ENCODE assay signal across 8 cellular contexts in genomic region chr10:67884313-67884841, GRCh38. TPM values are rescaled to one million over a fixed set of nuclear protein-coding genes. Genes with fewer than 3 reads are reported as not detected.
DNase-seq lines count a peak whose midpoint lies in the region; ATAC-seq and TF ChIP-seq lines count a peak whose summit lies in the region.

SIRT1 (plus strand) TSS chr10:67884656; CDS start chr10:67884722, 66 bp downstream.

- peak within 1 kb of the TSS; percentile 96 to 98 for H3K18ac ChIP-seq in mesenchymal stem cell (ENCODE audit: low read depth in 1 of 2, low read length in 2 of 2)

- H4K91ac ChIP-seq in mesenchymal stem cell (ENCODE audit: low read length): peak within 1 kb of the TSS; percentile 75

- peak; percentile 98 to 100 for DNase-seq in Caco-2
- DNase-seq in HT1080 (ENCODE audit: low read depth): peak; percentile 87
- DNase-seq in NOMO-1 (lab: John Stamatoyannopoulos, UW; ENCODE audit: unreplicated experiment in 2 of 2): peak; percentile 94 to 98
- DNase-seq in activated CD8-positive, alpha-beta memory T cell treated with anti-CD3 and anti-CD28 coated beads for 48 hours (ENCODE audit: low read depth in 2 of 3, low spot score in 2 of 3): peak; percentile 75 to 90 (median 90)
- peak; percentile 89 to 93 (median 91) for DNase-seq in effector memory CD8-positive, alpha-beta T cell
- peak; percentile 96 for DNase-seq in mesenchymal stem cell
- DNase-seq in stimulated activated CD8-positive, alpha-beta memory T cell treated with anti-CD3 and anti-CD28 coated beads, Interleukin-12 subunit alpha, Interleukin-12 subunit beta, amount 100 ng/mL, for 24 hours (ENCODE audit: extremely low read depth): peak; percentile 74

- no TSS peak for BruUV-seq in Caco-2 (replicated peaks; lab: Mats Ljungman, UMichigan)

- ATAC-seq in GM21367 (IDR thresholded peaks at IDR 0.05; ENCODE audit: unreplicated experiment): peak; percentile 84
- peak; percentile 74 for ATAC-seq in effector memory CD8-positive, alpha-beta T cell (replicated peaks)

- TF ChIP-seq CTCF in Caco-2 (IDR thresholded peaks at IDR 0.05; ENCODE audit: insufficient read depth in 1 of 2, low read depth in 1 of 2, low read length in 1 of 2, severe bottlenecking in 1 of 2, unreplicated experiment in 1 of 2): peak in 1 of 2 experiments; percentile 23

- no peaks in the 10 kb centered on the region for H3K27me3 Mint-ChIP-seq in Caco-2 (ENCODE audit: insufficient read depth, unreplicated experiment)
- no peaks in the 10 kb centered on the region for H3K27me3 Mint-ChIP-seq in effector memory CD8-positive, alpha-beta T cell

- H3K9ac ChIP-seq in mesenchymal stem cell (ENCODE audit: low read length): peak within 1 kb of the TSS; percentile 93

- H3K9me3 ChIP-seq in Caco-2 (no peaks in the 10 kb centered on the region), mesenchymal stem cell (ENCODE audit: control insufficient read depth, low read length) (no peaks in the 10 kb centered on the region)

- H3K27ac Mint-ChIP-seq in Caco-2 (ENCODE audit: unreplicated experiment): peak within 1 kb of the TSS; percentile 91
- peak within 1 kb of the TSS; percentile 97 for H3K27ac Mint-ChIP-seq in effector memory CD8-positive, alpha-beta T cell

- H3K36me3 Mint-ChIP-seq in Caco-2 (ENCODE audit: insufficient read depth, unreplicated experiment): peaks cover 53% of the 10 kb centered on the region
- H3K36me3 Mint-ChIP-seq in effector memory CD8-positive, alpha-beta T cell (ENCODE audit: insufficient read depth): peaks cover 55% of the 10 kb centered on the region

- peak within 1 kb of the TSS in 1 of 2 experiments; percentile 93 for H3K14ac ChIP-seq in mesenchymal stem cell (ENCODE audit: low read length in 2 of 2)

- peaks cover 1% of the 10 kb centered on the region for H3K79me1 ChIP-seq in mesenchymal stem cell (replicated peaks; ENCODE audit: low read length, poor library complexity, severe bottlenecking)

- H2BK5ac ChIP-seq in mesenchymal stem cell (ENCODE audit: low read depth, low read length, poor library complexity, severe bottlenecking): peak within 1 kb of the TSS; percentile 94

- CTCF ChIA-PET in Caco-2 (lab: Charles Lee): interaction anchor here (0.7 to 1.1 kb wide), 4 partner anchors 9 to 63 kb away, joined by 3 to 14 read pairs (median 4); no protein-coding TSS in a partner anchor

- peak within 1 kb of the TSS; percentile 76 for H2AFZ ChIP-seq in mesenchymal stem cell (ENCODE audit: low read depth, low read length)

- H4K8ac ChIP-seq in mesenchymal stem cell (ENCODE audit: low read length): peak within 1 kb of the TSS; percentile 92

- POLR2A ChIA-PET in Caco-2 (lab: Charles Lee): interaction anchor here (0.5 to 1.1 kb wide), 10 partner anchors 11 to 318 kb away, joined by 3 to 9 read pairs (median 3); no protein-coding TSS in a partner anchor

- no peak within 1 kb of the TSS for H3K23ac ChIP-seq in mesenchymal stem cell (ENCODE audit: low read length in 2 of 2)

- H3K4me3 Mint-ChIP-seq in Caco-2 (ENCODE audit: unreplicated experiment): peak within 1 kb of the TSS; percentile 90
- peak within 1 kb of the TSS; percentile 89 to 97 for H3K4me3 Mint-ChIP-seq in effector memory CD8-positive, alpha-beta T cell

- H3K27ac ChIP-seq in mesenchymal stem cell (ENCODE audit: low read length, poor library complexity, severe bottlenecking): peak within 1 kb of the TSS; percentile 78

- H2BK120ac ChIP-seq in mesenchymal stem cell (ENCODE audit: low read depth, low read length): peak within 1 kb of the TSS; percentile 95

- H3K4me2 ChIP-seq in mesenchymal stem cell (ENCODE audit: low read length, poor library complexity, severe bottlenecking): peak within 1 kb of the TSS; percentile 71

- H2AK5ac ChIP-seq in mesenchymal stem cell (ENCODE audit: low read length, severe bottlenecking): no peak within 1 kb of the TSS

- H3K9me3 Mint-ChIP-seq in Caco-2 (ENCODE audit: unreplicated experiment): no peaks in the 10 kb centered on the region
- H3K9me3 Mint-ChIP-seq in effector memory CD8-positive, alpha-beta T cell: no peaks in the 10 kb centered on the region

- H3K36me3 ChIP-seq in Caco-2 (ENCODE audit: control insufficient read depth, insufficient read depth, low read length) (0 out of 2 replicates have a peak, but pooled peaks cover 1% of the 10 kb centered on the region), mesenchymal stem cell (ENCODE audit: control insufficient read depth in 1 of 2, insufficient read depth in 2 of 2, low read depth in 1 of 2, low read length in 2 of 2) (peaks cover 5 to 25% of the 10 kb centered on the region in 2 experiments)

- H3K4me3 ChIP-seq in Caco-2 (ENCODE audit: low read depth, low read length) (peak within 1 kb of the TSS; percentile 63), mesenchymal stem cell (ENCODE audit: insufficient read depth in 1 of 2, low read depth in 1 of 2, low read length in 2 of 2) (peak within 1 kb of the TSS; percentile 77 to 79)

- under 1% methylated on average over 58 of the region's 62 CpGs for WGBS in mesenchymal stem cell

- intact Hi-C loops in Caco-2 (cut with micrococcal nuclease; ENCODE audit: unreplicated experiment): loop anchor here (1.0 to 10.0 kb wide), 3 partner anchors 29 to 450 kb away; partner anchors contain the start of genes HERC4, HNRNPH3 and PBLD

- H3K27me3 ChIP-seq in Caco-2 (replicated peaks; ENCODE audit: control insufficient read depth, insufficient read depth, low read length): no peaks in the 10 kb centered on the region
- no peaks in the 10 kb centered on the region for H3K27me3 ChIP-seq in mesenchymal stem cell (ENCODE audit: control insufficient read depth in 1 of 2, insufficient read depth in 1 of 2, low read length in 2 of 2)

- H3K4ac ChIP-seq in mesenchymal stem cell (ENCODE audit: low read depth in 1 of 2, low read length in 2 of 2): peak within 1 kb of the TSS; percentile 87 to 93

- no peaks in the 10 kb centered on the region for H3K4me1 Mint-ChIP-seq in Caco-2 (ENCODE audit: low read depth, unreplicated experiment)
- peaks cover 15 to 28% of the 10 kb centered on the region in 2 donors for H3K4me1 Mint-ChIP-seq in effector memory CD8-positive, alpha-beta T cell (ENCODE audit: low read depth in 2 of 2)

- peak within 1 kb of the TSS in 1 of 2 experiments; percentile 14 for H2BK12ac ChIP-seq in mesenchymal stem cell (ENCODE audit: low read length in 2 of 2)

- H3K4me1 ChIP-seq in Caco-2 (no peaks in the 10 kb centered on the region), mesenchymal stem cell (ENCODE audit: control insufficient read depth, insufficient read depth, low read depth, low read length) (peaks cover 7% of the 10 kb centered on the region)

- peak within 1 kb of the TSS; percentile 98 for H2BK15ac ChIP-seq in mesenchymal stem cell (ENCODE audit: low read depth, poor library complexity, severe bottlenecking)

RNA-seq across cellular contexts. Expression of gene SIRT1, which starts in this region (rescaled TPM):
- 43.1 and 44.1 TPM in 2 replicates for total RNA-seq in Caco-2 (2022)
- total RNA-seq in HT1080 (2014; rRNA removed; shearing (Covaris generic)): 10.4 and 12.1 TPM in 2 replicates
- 12.3 and 15.3 TPM in 2 replicates for polyA plus RNA-seq in HT1080 (2015; cell fraction: cytosol; rRNA removed)
- 12.5 and 13.7 TPM in 2 replicates for polyA plus RNA-seq in HT1080 (2015; cell fraction: nucleus; rRNA removed)
- 6.7 TPM for polyA plus RNA-seq in mesenchymal stem cell (2013, experiment 1 of 2)
- polyA plus RNA-seq in mesenchymal stem cell (2013, experiment 2 of 2): 8.2 TPM

Comparison
In these comparisons a context has a peak if more than half of its experiments do, and no peak if none do; other contexts are left out.
1. Peak in every context shown above with its lines: DNase-seq, ATAC-seq, H3K4me3 ChIP-seq and H3K27ac ChIP-seq.